21 cellular contexts compared by ENCODE assay signal in genomic region chr5:120789918-120790714, GRCh38.
DNase-seq lines count a peak whose midpoint lies in the region; ATAC-seq, FAIRE-seq and TF ChIP-seq lines count a peak whose summit lies in the region.
"Had no signal": no experiment of that assay in that cellular context is flagged by ENCODE, and none has a peak within 500 bp of the region (broad histone marks: within the 10 kb centered on the region; RNA-seq: fewer than 3 reads in every experiment).

No MANE protein-coding gene starts in this region.

- no peak overlapping the region for H2AK5ac ChIP-seq in neuronal stem cell (ENCODE audit: low read depth, low read length)

- H3K4me1 ChIP-seq in SK-N-SH (ENCODE audit: control insufficient read depth in 1 of 2, insufficient read depth in 2 of 2, low read depth in 1 of 2, low read length in 1 of 2) (no peaks in the 10 kb centered on the region; a peak in 1 of 4 replicates), neuronal stem cell (ENCODE audit: control insufficient read depth in 2 of 2, insufficient read depth in 1 of 2, low read depth in 1 of 2, low read length in 2 of 2) (no peaks in the 10 kb centered on the region)
- H3K4me1 ChIP-seq: BLaER1 treated with 17β-estradiol and CSF1 and Interleukin-3, amounts not matched to agents 10 nM and 100 nM had no signal

- no peak overlapping the region for H4K8ac ChIP-seq in neuronal stem cell (ENCODE audit: low read depth, low read length)

- POLR2A ChIA-PET in SK-N-SH (lab: Yijun Ruan, JAX), result no interaction called here

- H2BK120ac ChIP-seq in neuronal stem cell (ENCODE audit: low read depth, low read length), result no peak overlapping the region

- no peaks in the 10 kb centered on the region for H3K79me1 ChIP-seq in neuronal stem cell (ENCODE audit: low read depth, low read length)

- no peak overlapping the region for H3K14ac ChIP-seq in neuronal stem cell (ENCODE audit: low read length)

- no peaks in the 10 kb centered on the region for H4K20me1 ChIP-seq in SK-N-SH (ENCODE audit: insufficient read depth)
- H4K20me1 ChIP-seq: BLaER1 treated with 17β-estradiol and CSF1 and Interleukin-3, amounts not matched to agents 10 nM and 100 nM had no signal

- intact Hi-C loops in sciatic nerve (cut with DNase I), result no loop called here

- TF ChIP-seq RAD21 in SK-N-SH (IDR thresholded peaks at IDR 0.05; ENCODE audit: low read length), result no peak

- H3K27me3 ChIP-seq in SK-N-SH (ENCODE audit: insufficient read depth) (no peaks in the 10 kb centered on the region), neuronal stem cell (ENCODE audit: control insufficient read depth in 3 of 3, insufficient read depth in 3 of 3, low read depth in 1 of 3, low read length in 3 of 3) (no peaks in the 10 kb centered on the region)
- H3K27me3 ChIP-seq: BLaER1 treated with 17β-estradiol and CSF1 and Interleukin-3, amounts not matched to agents 10 nM and 100 nM had no signal

- peak; percentile 9 for DNase-seq in SHP77 treated with DMSO at 0.1 percent for 48 hours (lab: John Stamatoyannopoulos, UW)
- DNase-seq in SHP77 (lab: John Stamatoyannopoulos, UW), result no peak
- peak; percentile 10 for DNase-seq in SK-N-SH
- DNase-seq in fibroblast of villous mesenchyme (ENCODE audit: low read depth), result peak; percentile 33
- no peak for DNase-seq in neuronal stem cell (ENCODE audit: low spot score)
- DNase-seq in sciatic nerve (ENCODE audit: low spot score), result no peak
- no peak for DNase-seq in RCC 7860 (ENCODE audit: low spot score)
- no peak for DNase-seq in putamen (ENCODE audit: low spot score)
- DNase-seq: 8988T; CD8-positive, alpha-beta memory T cell; NCI-H1436; NCI-H2029; NCI-H2171; NCI-H446; NCI-H748 treated with DMSO at 0.1 percent for 48 hours; PC-3 had no signal

- H2AFZ ChIP-seq in SK-N-SH (ENCODE audit: low read depth) (peak overlapping the region; percentile 71), neuronal stem cell (ENCODE audit: low read length) (no peak overlapping the region)

- H3K4me3 ChIP-seq in SK-N-SH (ENCODE audit: low read depth in 2 of 2, low read length in 1 of 2) (peak overlapping the region in 1 of 2 experiments; percentile 44; a peak in 2 of 4 replicates), fibroblast of villous mesenchyme (ENCODE audit: low read depth, low read length) (no peak overlapping the region), neuronal stem cell (ENCODE audit: low read length in 2 of 2) (no peak overlapping the region)
- H3K4me3 ChIP-seq: BLaER1 treated with 17β-estradiol and CSF1 and Interleukin-3, amounts not matched to agents 10 nM and 100 nM; HAP-1; K562; SK-N-MC had no signal

- no peaks in the 10 kb centered on the region for H3K9me2 ChIP-seq in SK-N-SH

- H3K9ac ChIP-seq in SK-N-SH (no peak overlapping the region), neuronal stem cell (ENCODE audit: low read depth, low read length, poor library complexity) (no peak overlapping the region)
- H3K9ac ChIP-seq: BLaER1 treated with 17β-estradiol and CSF1 and Interleukin-3, amounts not matched to agents 10 nM and 100 nM had no signal

- H3K4ac ChIP-seq in neuronal stem cell (ENCODE audit: low read length), result no peak overlapping the region

- H3K36me3 ChIP-seq in SK-N-SH (replicated peaks in 1 of 2; ENCODE audit: control insufficient read depth in 1 of 2, insufficient read depth in 2 of 2, low read length in 1 of 2) (no peaks in the 10 kb centered on the region), neuronal stem cell (replicated peaks in 1 of 2; ENCODE audit: control insufficient read depth in 2 of 2, insufficient read depth in 2 of 2, low read length in 2 of 2) (no peaks in the 10 kb centered on the region)
- H3K36me3 ChIP-seq: BLaER1 treated with 17β-estradiol and CSF1 and Interleukin-3, amounts not matched to agents 10 nM and 100 nM; HAP-1 had no signal

- no peaks in the 10 kb centered on the region for H3K79me2 ChIP-seq in SK-N-SH (ENCODE audit: insufficient read depth)

- 26% methylated on average over 3 of the region's 3 CpGs for WGBS in SK-N-SH (ENCODE audit: low lambda C conversion rate)
- no CpG with 5 or more reads among the region's 3 CpGs for WGBS in neuronal stem cell (ENCODE audit: extremely low coverage in 2 of 2, insufficient read length in 2 of 2, insufficient replicate concordance in 1 of 2), 2 donors

- H3K9me3 ChIP-seq in SK-N-SH (peaks cover 7% of the 10 kb centered on the region; the same call in 1 of the 2 replicates), neuronal stem cell (replicated peaks in 1 of 2; ENCODE audit: control insufficient read depth in 2 of 2, insufficient read depth in 1 of 2, low read depth in 1 of 2, low read length in 2 of 2) (no peaks in the 10 kb centered on the region)
- H3K9me3 ChIP-seq: BLaER1 treated with 17β-estradiol and CSF1 and Interleukin-3, amounts not matched to agents 10 nM and 100 nM; HAP-1 had no signal

- H2BK15ac ChIP-seq in neuronal stem cell (ENCODE audit: low read length), result no peak overlapping the region

- TF ChIP-seq EP300 in SK-N-SH (IDR thresholded peaks at IDR 0.05; ENCODE audit: borderline replicate concordance in 1 of 2, low read depth in 1 of 2, low read length in 1 of 2), result peak; percentile 45 to 67; a peak in 3 of 4 replicates

- no peak overlapping the region for H2BK5ac ChIP-seq in neuronal stem cell (ENCODE audit: low read length)

- TF ChIP-seq CTCF in SK-N-SH (IDR thresholded peaks at IDR 0.05) (no peak), fibroblast of villous mesenchyme (IDR thresholded peaks at IDR 0.05; ENCODE audit: insufficient read depth, low read depth, low read length) (no peak)

- H4K91ac ChIP-seq in neuronal stem cell (ENCODE audit: low read depth, low read length, poor library complexity), result no peak overlapping the region

- H3K27ac ChIP-seq in SK-N-SH (ENCODE audit: low read depth in 2 of 2, low read length in 1 of 2), result peak overlapping the region; percentile 9 to 55; a peak in 3 of 4 replicates
- no peak overlapping the region for H3K27ac ChIP-seq in neuronal stem cell (replicated peaks; ENCODE audit: low read length)
- H3K27ac ChIP-seq: BLaER1 treated with 17β-estradiol and CSF1 and Interleukin-3, amounts not matched to agents 10 nM and 100 nM; SK-N-MC had no signal

- H3F3A ChIP-seq in SK-N-SH (replicated peaks; ENCODE audit: insufficient read depth), result no peaks in the 10 kb centered on the region

- no peak overlapping the region for H3K18ac ChIP-seq in neuronal stem cell (ENCODE audit: low read length)

- H3K23ac ChIP-seq in neuronal stem cell (ENCODE audit: low read depth, low read length, poor library complexity), result no peak overlapping the region

- no peak for FAIRE-seq in RCC 7860 (lab: Jason Lieb, UNC)
- FAIRE-seq: GM19239, K562 had no signal

- ATAC-seq in sciatic nerve, result no peak
- ATAC-seq: K562, PC-3 had no signal

- no peak overlapping the region for H2BK12ac ChIP-seq in neuronal stem cell (ENCODE audit: low read length)

- CTCF ChIA-PET in SK-N-SH (lab: Yijun Ruan, JAX), result no interaction called here

- H3K4me2 ChIP-seq in SK-N-SH (peak overlapping the region; percentile 58; the same call in 1 of the 2 replicates), neuronal stem cell (ENCODE audit: insufficient read depth, low read length, poor library complexity, severe bottlenecking) (no peak overlapping the region)
- H3K4me2 ChIP-seq: BLaER1 treated with 17β-estradiol and CSF1 and Interleukin-3, amounts not matched to agents 10 nM and 100 nM had no signal

TF ChIP-seq in SK-N-SH, 30 proteins besides CTCF, POLR2A, EP300 and RAD21:
- TF ChIP-seq SMC3 (IDR thresholded peaks at IDR 0.05; ENCODE audit: low read depth, low read length), result no peak
- TF ChIP-seq TCF12 (IDR thresholded peaks at IDR 0.05), result peak; percentile 72
- peak; percentile 74 for TF ChIP-seq PBX3 (IDR thresholded peaks at IDR 0.05)
- peak; percentile 34; the same call in 1 of the 2 replicates for TF ChIP-seq JUND (IDR thresholded peaks at IDR 0.05)

Comparison
In these comparisons a context has a peak if more than half of its experiments do, and no peak if none do; other contexts are left out.
1. DNase-seq: peak in SHP77 treated with DMSO at 0.1 percent for 48 hours (single experiment), SK-N-SH (single experiment) and fibroblast of villous mesenchyme (single experiment); none in SHP77 (0 of 2), neuronal stem cell (single experiment), sciatic nerve (single experiment), RCC 7860 (single experiment) and putamen (single experiment).